1 cellular context compared by ENCODE assay signal in the genomic region with DNA sequence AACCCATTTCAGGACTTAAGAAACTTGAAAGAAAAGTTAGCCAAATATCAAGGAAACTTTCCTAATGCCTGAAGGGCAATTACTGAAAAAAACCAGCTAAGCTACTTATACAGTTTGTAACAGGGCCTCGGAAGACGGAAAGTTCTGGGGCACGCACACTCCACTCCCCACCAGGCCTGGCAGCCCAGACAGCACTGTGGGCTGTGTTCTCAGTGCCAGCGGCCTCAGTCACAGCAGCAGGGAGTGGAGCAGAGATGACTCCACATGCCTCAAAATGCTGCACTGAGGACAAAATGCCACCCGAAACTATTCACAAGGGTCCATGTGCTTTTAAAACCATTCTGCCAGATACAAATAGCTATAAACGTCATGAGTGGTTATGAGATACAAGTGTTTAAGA.
TF ChIP-seq lines count a peak whose summit lies in the region.

No MANE protein-coding gene starts in this region.

TF ChIP-seq in H1, 55 proteins besides CTCF, POLR2A, EP300 and RAD21:
- TF ChIP-seq EZH2 (IDR thresholded peaks at IDR 0.05; ENCODE audit: low read depth, low read length, severe bottlenecking): no peak
- TF ChIP-seq POLR2AphosphoS5 (IDR thresholded peaks at IDR 0.05; ENCODE audit: low read depth, low read length): peak; percentile 31; the same call in 1 of the 2 replicates
